8 cellular contexts compared by ENCODE assay signal in genomic region chr22:37849089-37849751, GRCh38.
DNase-seq lines count a peak whose midpoint lies in the region; ATAC-seq and TF ChIP-seq lines count a peak whose summit lies in the region.

Gene EIF3L, plus strand, starts transcription at chr22:37849419. Its CDS starts 31 bp downstream, at chr22:37849450.

- peak within 1 kb of the TSS; percentile 80 for H3K27ac ChIP-seq in cingulate gyrus (ENCODE audit: low read depth, low read length)

- H3K4me3 ChIP-seq in AG04449 (ENCODE audit: low read depth, low read length) = peak within 1 kb of the TSS; percentile 82

- CTCF ChIA-PET in AG04449 (lab: Yijun Ruan, JAX) = interaction anchor here (0.6 to 12.0 kb wide), 6 partner anchors 11 to 243 kb away, joined by 3 to 151 read pairs (median 4); no protein-coding TSS in a partner anchor

- no peak for DNase-seq in AG04449 (ENCODE audit: low read depth, low spot score)
- DNase-seq in NCI-H510A treated with DMSO at 0.1 percent for 48 hours (lab: John Stamatoyannopoulos, UW) = peak; percentile 82
- DNase-seq in activated CD4-positive, alpha-beta T cell treated with anti-CD3 and anti-CD28 coated beads for 4 hours = peak; percentile 80 to 81
- DNase-seq in kidney glomerular epithelial cell (lab: John Stamatoyannopoulos, UW) = peak; percentile 65
- DNase-seq in stimulated activated CD4-positive, alpha-beta T cell treated with anti-CD3 and anti-CD28 coated beads, Interleukin-15, amount 100 ng/mL, for 48 hours (ENCODE audit: low read depth in 2 of 2) = peak; percentile 84 to 88

- POLR2A ChIA-PET in AG04449 (lab: Yijun Ruan, JAX) = interaction anchor here (0.5 kb wide), 1 partner anchor 71 kb away, joined by 4 read pairs; no protein-coding TSS in a partner anchor

- ATAC-seq in GM18907 (IDR thresholded peaks at IDR 0.05; ENCODE audit: unreplicated experiment) = peak; percentile 68
- ATAC-seq in HG03280 (IDR thresholded peaks at IDR 0.05; ENCODE audit: unreplicated experiment) = peak; percentile 66

- TF ChIP-seq CTCF in AG04449 (IDR thresholded peaks at IDR 0.05; ENCODE audit: insufficient read depth, low read length, missing control alignments) = no peak
